16 cellular contexts compared by ENCODE assay signal in genomic region chr6:151065027-151065815, GRCh38.
DNase-seq lines count a peak whose midpoint lies in the region; ATAC-seq and TF ChIP-seq lines count a peak whose summit lies in the region.
"Had no signal": no experiment of that assay in that cellular context is flagged by ENCODE, and none has a peak within 500 bp of the region (broad histone marks: within the 10 kb centered on the region; RNA-seq: fewer than 3 reads in every experiment).

No MANE protein-coding gene starts in this region.

- peaks cover 30% of the 10 kb centered on the region for H3K79me2 ChIP-seq in SK-N-SH (ENCODE audit: insufficient read depth)

- WGBS in SK-N-SH (ENCODE audit: low lambda C conversion rate) = 91% methylated on average over 10 of the region's 10 CpGs

- no peak overlapping the region for H3K9ac ChIP-seq in SK-N-SH

- TF ChIP-seq EP300 in SK-N-SH (IDR thresholded peaks at IDR 0.05; ENCODE audit: borderline replicate concordance in 1 of 2, low read depth in 1 of 2, low read length in 1 of 2) = no peak

- peak overlapping the region; percentile 7 for H3K27ac Mint-ChIP-seq in stimulated activated naive B cell treated with anti-CD40 and anti-IgM and Interleukin-4, amounts not matched to agents 10 μg/mL and 1 μg/mL and 100 μg/mL, for 72 hours
- H3K27ac Mint-ChIP-seq: T-helper 17 cell had no signal

- H3K4me2 ChIP-seq in SK-N-SH = no peak overlapping the region

- CTCF ChIA-PET in Panc1 (lab: Charles Lee) = no interaction called here
- CTCF ChIA-PET in SK-N-SH (lab: Yijun Ruan, JAX) = interaction anchor here (1.7 to 3.4 kb wide), 2 partner anchors 51 to 259 kb away, joined by 8 to 12 read pairs; no protein-coding TSS in a partner anchor

- in situ Hi-C loops in Panc1 (cut with HindIII; ENCODE audit: low pct_unique_long_range_greater_than_20kb, low sequenced_read_pairs) = no loop called here

- H3K4me1 Mint-ChIP-seq in stimulated activated naive B cell treated with anti-CD40 and anti-IgM and Interleukin-4, amounts not matched to agents 10 μg/mL and 1 μg/mL and 100 μg/mL, for 72 hours = no peaks in the 10 kb centered on the region
- H3K4me1 Mint-ChIP-seq: T-helper 17 cell had no signal

- peak overlapping the region; percentile 98 for H3K27ac ChIP-seq in Panc1 (ENCODE audit: low read length)
- peak overlapping the region in 1 of 2 experiments; percentile 98; a peak in 2 of 4 replicates for H3K27ac ChIP-seq in SK-N-SH (ENCODE audit: low read depth in 2 of 2, low read length in 1 of 2)

- intact Hi-C loops in Panc1 (cut with micrococcal nuclease; ENCODE audit: unreplicated experiment) = loop anchor here (10.0 kb wide), 1 partner anchor 260 kb away; no protein-coding TSS in a partner anchor

- H4K20me1 ChIP-seq in SK-N-SH (ENCODE audit: insufficient read depth) = no peaks in the 10 kb centered on the region

- H3K9me2 ChIP-seq in SK-N-SH = no peaks in the 10 kb centered on the region

- no peak for DNase-seq in Panc1 (ENCODE audit: low read depth, low spot score)
- DNase-seq in ecto neural progenitor cell (ENCODE audit: low spot score) = peak; percentile 33
- DNase-seq in left lobe of liver (ENCODE audit: low spot score) = peak; percentile 36
- no peak for DNase-seq in stimulated activated naive B cell treated with anti-CD40 and anti-IgM and Interleukin-4, amounts not matched to agents 10 μg/mL and 1 μg/mL and 100 μg/mL, for 72 hours
- DNase-seq in hippocampal formation (lab: John Stamatoyannopoulos, UW) = no peak
- DNase-seq in SK-N-SH = no peak
- DNase-seq in germinal center (ENCODE audit: low spot score) = no peak
- DNase-seq: activated CD4-positive, CD25-positive, alpha-beta regulatory T cell; activated gamma-delta T cell; BE2C; central memory CD4-positive, alpha-beta T cell; NCI-H187 treated with DMSO at 0.1 percent for 48 hours; SHP77; stimulated activated CD4-positive, alpha-beta T cell treated with anti-CD3 and anti-CD28 coated beads, Interleukin-4, amount 100 ng/mL, for 24 hours; T-helper 17 cell had no signal

- H3K36me3 ChIP-seq in Panc1 (ENCODE audit: control insufficient read depth, insufficient read depth, low read length) = peaks cover 2% of the 10 kb centered on the region; the same call in 1 of the 2 replicates
- H3K36me3 ChIP-seq in SK-N-SH (replicated peaks in 1 of 2; ENCODE audit: control insufficient read depth in 1 of 2, insufficient read depth in 2 of 2, low read length in 1 of 2) = peaks cover 2 to 26% of the 10 kb centered on the region in 2 experiments
- H3K36me3 ChIP-seq: BE2C had no signal

- no peak for TF ChIP-seq RAD21 in SK-N-SH (IDR thresholded peaks at IDR 0.05; ENCODE audit: low read length)

- TF ChIP-seq CTCF in Panc1 (IDR thresholded peaks at IDR 0.05) (no peak), SK-N-SH (IDR thresholded peaks at IDR 0.05) (no peak)

- H3K4me3 ChIP-seq in Panc1 (ENCODE audit: low read depth in 2 of 2, low read length in 2 of 2) = no peak overlapping the region
- no peak overlapping the region for H3K4me3 ChIP-seq in SK-N-SH (ENCODE audit: low read depth in 2 of 2, low read length in 1 of 2)
- H3K4me3 ChIP-seq: skin epidermis had no signal

- H3F3A ChIP-seq in SK-N-SH (replicated peaks; ENCODE audit: insufficient read depth) = peaks cover 65% of the 10 kb centered on the region

- peaks cover 73% of the 10 kb centered on the region for H3K4me1 ChIP-seq in Panc1 (ENCODE audit: control insufficient read depth, insufficient read depth, low read length)
- peaks cover 14 to 26% of the 10 kb centered on the region in 2 experiments for H3K4me1 ChIP-seq in SK-N-SH (ENCODE audit: control insufficient read depth in 1 of 2, insufficient read depth in 2 of 2, low read depth in 1 of 2, low read length in 1 of 2)

- BruUV-seq in Panc1 (replicated peaks; lab: Mats Ljungman, UMichigan) = no TSS peak

- H2AFZ ChIP-seq in SK-N-SH (ENCODE audit: low read depth) = no peak overlapping the region

- no peak overlapping the region for H3K4me3 Mint-ChIP-seq in stimulated activated naive B cell treated with anti-CD40 and anti-IgM and Interleukin-4, amounts not matched to agents 10 μg/mL and 1 μg/mL and 100 μg/mL, for 72 hours
- H3K4me3 Mint-ChIP-seq: T-helper 17 cell had no signal

- H3K9me3 ChIP-seq in Panc1 (ENCODE audit: control insufficient read depth, insufficient read depth, low read depth, low read length) (peaks cover 2% of the 10 kb centered on the region; the same call in 1 of the 2 replicates), SK-N-SH (no peaks in the 10 kb centered on the region)
- H3K9me3 ChIP-seq: BE2C had no signal

- no peaks in the 10 kb centered on the region for H3K9me3 Mint-ChIP-seq in stimulated activated naive B cell treated with anti-CD40 and anti-IgM and Interleukin-4, amounts not matched to agents 10 μg/mL and 1 μg/mL and 100 μg/mL, for 72 hours

- H3K27me3 ChIP-seq in Panc1 (ENCODE audit: control insufficient read depth, insufficient read depth, low read length) (no peaks in the 10 kb centered on the region), SK-N-SH (ENCODE audit: insufficient read depth) (no peaks in the 10 kb centered on the region)
- H3K27me3 ChIP-seq: BE2C had no signal

- ATAC-seq in Panc1 = no peak
- ATAC-seq in left lobe of liver = no peak
- ATAC-seq in stimulated activated naive B cell treated with anti-CD40 and anti-IgM and Interleukin-4, amounts not matched to agents 10 μg/mL and 1 μg/mL and 100 μg/mL, for 72 hours (replicated peaks) = no peak
- ATAC-seq: T-helper 17 cell had no signal

- no peaks in the 10 kb centered on the region for H3K27me3 Mint-ChIP-seq in stimulated activated naive B cell treated with anti-CD40 and anti-IgM and Interleukin-4, amounts not matched to agents 10 μg/mL and 1 μg/mL and 100 μg/mL, for 72 hours
- H3K27me3 Mint-ChIP-seq: T-helper 17 cell had no signal

- POLR2A ChIA-PET in Panc1 (lab: Charles Lee) = interaction anchor here (0.6 kb wide), 1 partner anchor 183 kb away, joined by 8 read pairs; no protein-coding TSS in a partner anchor
- POLR2A ChIA-PET in SK-N-SH (lab: Yijun Ruan, JAX) = no interaction called here

- H3K36me3 Mint-ChIP-seq in stimulated activated naive B cell treated with anti-CD40 and anti-IgM and Interleukin-4, amounts not matched to agents 10 μg/mL and 1 μg/mL and 100 μg/mL, for 72 hours = peaks cover 27 to 41% of the 10 kb centered on the region in 2 donors

TF ChIP-seq in SK-N-SH, 30 proteins besides CTCF, POLR2A, EP300 and RAD21 (continues in another document):
- TF ChIP-seq RFX5 (IDR thresholded peaks at IDR 0.05; ENCODE audit: low read length) = no peak
- TF ChIP-seq USF2 (IDR thresholded peaks at IDR 0.05; ENCODE audit: borderline replicate concordance, low read depth, low read length) = no peak
- no peak for TF ChIP-seq MEF2A (IDR thresholded peaks at IDR 0.05; ENCODE audit: borderline replicate concordance, low read depth)
- TF ChIP-seq TAF1 (IDR thresholded peaks at IDR 0.05; ENCODE audit: borderline replicate concordance, low read depth, low read length) = no peak
- no peak for TF ChIP-seq FOXJ3 (CRISPR knock-in tag; IDR thresholded peaks at IDR 0.05)
- no peak for TF ChIP-seq NFIC (IDR thresholded peaks at IDR 0.05; ENCODE audit: borderline replicate concordance)
- no peak for TF ChIP-seq NRF1 (IDR thresholded peaks at IDR 0.05; ENCODE audit: low read depth, low read length)
- no peak for TF ChIP-seq CHD2 (IDR thresholded peaks at IDR 0.05; ENCODE audit: low read length, partially characterized antibody)
- no peak for TF ChIP-seq RCOR1 (IDR thresholded peaks at IDR 0.05; ENCODE audit: low read length)
- no peak for TF ChIP-seq TEAD4 (IDR thresholded peaks at IDR 0.05; ENCODE audit: borderline replicate concordance, insufficient read depth)
- TF ChIP-seq, protein P1, sequence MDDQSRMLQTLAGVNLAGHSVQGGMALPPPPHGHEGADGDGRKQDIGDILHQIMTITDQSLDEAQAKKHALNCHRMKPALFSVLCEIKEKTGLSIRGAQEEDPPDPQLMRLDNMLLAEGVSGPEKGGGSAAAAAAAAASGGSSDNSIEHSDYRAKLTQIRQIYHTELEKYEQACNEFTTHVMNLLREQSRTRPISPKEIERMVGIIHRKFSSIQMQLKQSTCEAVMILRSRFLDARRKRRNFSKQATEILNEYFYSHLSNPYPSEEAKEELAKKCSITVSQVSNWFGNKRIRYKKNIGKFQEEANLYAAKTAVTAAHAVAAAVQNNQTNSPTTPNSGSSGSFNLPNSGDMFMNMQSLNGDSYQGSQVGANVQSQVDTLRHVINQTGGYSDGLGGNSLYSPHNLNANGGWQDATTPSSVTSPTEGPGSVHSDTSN (IDR thresholded peaks at IDR 0.05) = no peak
- TF ChIP-seq SMC3 (IDR thresholded peaks at IDR 0.05; ENCODE audit: low read depth, low read length) = no peak
- TF ChIP-seq, protein P2, sequence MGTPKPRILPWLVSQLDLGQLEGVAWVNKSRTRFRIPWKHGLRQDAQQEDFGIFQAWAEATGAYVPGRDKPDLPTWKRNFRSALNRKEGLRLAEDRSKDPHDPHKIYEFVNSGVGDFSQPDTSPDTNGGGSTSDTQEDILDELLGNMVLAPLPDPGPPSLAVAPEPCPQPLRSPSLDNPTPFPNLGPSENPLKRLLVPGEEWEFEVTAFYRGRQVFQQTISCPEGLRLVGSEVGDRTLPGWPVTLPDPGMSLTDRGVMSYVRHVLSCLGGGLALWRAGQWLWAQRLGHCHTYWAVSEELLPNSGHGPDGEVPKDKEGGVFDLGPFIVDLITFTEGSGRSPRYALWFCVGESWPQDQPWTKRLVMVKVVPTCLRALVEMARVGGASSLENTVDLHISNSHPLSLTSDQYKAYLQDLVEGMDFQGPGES (IDR thresholded peaks at IDR 0.05; ENCODE audit: low read depth, low read length) = no peak
- no peak for TF ChIP-seq TCF12 (IDR thresholded peaks at IDR 0.05)
- TF ChIP-seq SIN3A (IDR thresholded peaks at IDR 0.05; ENCODE audit: borderline replicate concordance, low read depth, low read length) = no peak
- TF ChIP-seq JUND (IDR thresholded peaks at IDR 0.05) = no peak

Comparison
In these comparisons a context has a peak if more than half of its experiments do, and no peak if none do; other contexts are left out.
1. DNase-seq: peak in ecto neural progenitor cell (single experiment) and left lobe of liver (single experiment); none in Panc1 (single experiment), stimulated activated naive B cell treated with anti-CD40 and anti-IgM and Interleukin-4, amounts not matched to agents 10 μg/mL and 1 μg/mL and 100 μg/mL, for 72 hours (single experiment), hippocampal formation (0 of 2), SK-N-SH (single experiment) and germinal center (single experiment).